ENCODE assay signal across 28 cellular contexts in genomic region chr7:35968140-35968940, GRCh38.
"Had no signal": no experiment of that assay in that cellular context is flagged by ENCODE, and none has a peak within 500 bp of the region (broad histone marks: within the 10 kb centered on the region; RNA-seq: fewer than 3 reads in every experiment).

No MANE protein-coding gene starts in this region.

- H3K4me3 Mint-ChIP-seq: activated B cell treated with CpG ODN at 0.5 μM for 24 hours; activated CD4-positive, alpha-beta memory T cell treated with anti-CD3 and anti-CD28 coated beads for 36 hours; activated CD4-positive, alpha-beta T cell treated with anti-CD3 and anti-CD28 coated beads for 36 hours; activated naive CD4-positive, alpha-beta T cell treated with anti-CD3 and anti-CD28 coated beads for 36 hours; activated naive CD8-positive, alpha-beta T cell treated with anti-CD3 and anti-CD28 coated beads for 36 hours; activated T-helper 1 cell treated with anti-CD3 and anti-CD28 coated beads, Interleukin-12 subunit alpha, Interleukin-12 subunit beta, Interleukin-2, Interleukin-4 antibody, amounts not matched to agents 30 ng/mL and 10 ng/mL and 1 ng/mL, durations not matched to agents 14 hours and 24 hours and 36 hours; brain; neural crest cell had no signal

- H3K4me3 ChIP-seq: adrenal gland, cardiac muscle cell, coronary artery, dorsolateral prefrontal cortex, gastroesophageal sphincter, thyroid gland, upper lobe of left lung had no signal

- H3K27ac ChIP-seq: adrenal gland, ascending aorta, cardiac muscle cell, coronary artery, dorsolateral prefrontal cortex, gastroesophageal sphincter, stomach, thyroid gland, upper lobe of left lung had no signal

- H3K36me3 Mint-ChIP-seq: activated CD4-positive, alpha-beta memory T cell treated with anti-CD3 and anti-CD28 coated beads for 36 hours; activated naive CD8-positive, alpha-beta T cell treated with anti-CD3 and anti-CD28 coated beads for 36 hours; brain had no signal

- H3K4me1 ChIP-seq: ascending aorta, thyroid gland had no signal

- H3K27me3 Mint-ChIP-seq: brain had no signal

- ATAC-seq: activated CD4-positive, alpha-beta T cell treated with anti-CD3 and anti-CD28 coated beads for 36 hours; gastroesophageal sphincter; left colon; naive thymus-derived CD4-positive, alpha-beta T cell had no signal

- H3K9me3 ChIP-seq: adrenal gland, ascending aorta, gastroesophageal sphincter, stomach, thyroid gland, upper lobe of left lung had no signal

- H3K4me1 Mint-ChIP-seq: neural crest cell had no signal

- H3K27ac Mint-ChIP-seq: activated B cell treated with CpG ODN at 0.5 μM for 24 hours; activated CD4-positive, alpha-beta memory T cell treated with anti-CD3 and anti-CD28 coated beads for 36 hours; activated CD4-positive, alpha-beta T cell treated with anti-CD3 and anti-CD28 coated beads for 36 hours; activated naive CD4-positive, alpha-beta T cell treated with anti-CD3 and anti-CD28 coated beads for 36 hours; activated naive CD8-positive, alpha-beta T cell treated with anti-CD3 and anti-CD28 coated beads for 36 hours; activated T-helper 1 cell treated with anti-CD3 and anti-CD28 coated beads, Interleukin-12 subunit alpha, Interleukin-12 subunit beta, Interleukin-2, Interleukin-4 antibody, amounts not matched to agents 30 ng/mL and 10 ng/mL and 1 ng/mL, durations not matched to agents 14 hours and 24 hours and 36 hours; naive thymus-derived CD4-positive, alpha-beta T cell had no signal

- H3K27me3 ChIP-seq: adrenal gland, ascending aorta, cardiac muscle cell, dorsolateral prefrontal cortex, thyroid gland had no signal

- DNase-seq: activated B cell treated with CpG ODN at 0.5 μM for 24 hours; activated CD4-positive, alpha-beta memory T cell treated with anti-CD3 and anti-CD28 coated beads for 36 hours; activated CD4-positive, alpha-beta T cell treated with anti-CD3 and anti-CD28 coated beads for 36 hours; activated CD8-positive, alpha-beta memory T cell treated with anti-CD3 and anti-CD28 coated beads, Interleukin-2, amount 50 U/mL, for 4 hours; activated effector memory CD4-positive, alpha-beta T cell treated with anti-CD3 and anti-CD28 coated beads, Interleukin-2, amount 50 U/mL, for 16 hours; activated naive CD4-positive, alpha-beta T cell treated with anti-CD3 and anti-CD28 coated beads for 36 hours; activated naive CD8-positive, alpha-beta T cell treated with anti-CD3 and anti-CD28 coated beads for 36 hours; activated T-cell treated with anti-CD3 and anti-CD28 coated beads, Interleukin-2, amount 50 U/mL, for 1 hour; adrenal gland; dorsolateral prefrontal cortex; effector memory CD4-positive, alpha-beta T cell; head of caudate nucleus; hippocampal formation; left colon; midbrain; naive thymus-derived CD4-positive, alpha-beta T cell; occipital lobe; stimulated activated CD4-positive, alpha-beta T cell treated with anti-CD3 and anti-CD28 coated beads, Interleukin-2, amount 100 ng/mL, for 48 hours; stomach; thyroid gland had no signal

- H3K9me3 Mint-ChIP-seq: activated B cell treated with CpG ODN at 0.5 μM for 24 hours; activated CD4-positive, alpha-beta memory T cell treated with anti-CD3 and anti-CD28 coated beads for 36 hours; activated naive CD4-positive, alpha-beta T cell treated with anti-CD3 and anti-CD28 coated beads for 36 hours; activated naive CD8-positive, alpha-beta T cell treated with anti-CD3 and anti-CD28 coated beads for 36 hours; activated T-helper 1 cell treated with anti-CD3 and anti-CD28 coated beads, Interleukin-12 subunit alpha, Interleukin-12 subunit beta, Interleukin-2, Interleukin-4 antibody, amounts not matched to agents 30 ng/mL and 10 ng/mL and 1 ng/mL, durations not matched to agents 14 hours and 24 hours and 36 hours; brain; naive thymus-derived CD4-positive, alpha-beta T cell; neural crest cell had no signal
